ENCODE assay signal across 1 cellular context in the genomic region with DNA sequence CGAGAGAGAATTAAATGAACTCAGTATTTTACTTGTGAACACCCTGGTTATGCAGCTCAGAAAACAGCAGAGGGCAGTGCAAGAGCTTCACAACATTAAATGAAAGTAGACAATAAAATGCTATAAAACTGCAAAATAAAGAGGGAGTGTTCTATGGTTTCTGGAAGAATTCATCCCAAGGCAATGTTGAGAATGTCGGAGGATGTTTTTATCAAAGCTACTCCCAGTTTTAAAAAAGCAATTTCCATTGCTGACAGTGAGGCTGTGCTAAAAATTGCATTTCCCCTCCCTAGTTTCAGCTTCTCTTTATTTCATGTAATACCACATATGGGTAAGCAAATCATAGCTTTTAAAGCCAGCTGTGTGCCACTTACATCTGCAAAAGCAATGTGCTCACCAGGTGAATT.
TF ChIP-seq lines count a peak whose summit lies in the region.

No MANE protein-coding gene starts in this region.

TF ChIP-seq in WTC11, 78 proteins besides CTCF, POLR2A, EP300 and RAD21 (continued from another document):
- TF ChIP-seq, protein P1, sequence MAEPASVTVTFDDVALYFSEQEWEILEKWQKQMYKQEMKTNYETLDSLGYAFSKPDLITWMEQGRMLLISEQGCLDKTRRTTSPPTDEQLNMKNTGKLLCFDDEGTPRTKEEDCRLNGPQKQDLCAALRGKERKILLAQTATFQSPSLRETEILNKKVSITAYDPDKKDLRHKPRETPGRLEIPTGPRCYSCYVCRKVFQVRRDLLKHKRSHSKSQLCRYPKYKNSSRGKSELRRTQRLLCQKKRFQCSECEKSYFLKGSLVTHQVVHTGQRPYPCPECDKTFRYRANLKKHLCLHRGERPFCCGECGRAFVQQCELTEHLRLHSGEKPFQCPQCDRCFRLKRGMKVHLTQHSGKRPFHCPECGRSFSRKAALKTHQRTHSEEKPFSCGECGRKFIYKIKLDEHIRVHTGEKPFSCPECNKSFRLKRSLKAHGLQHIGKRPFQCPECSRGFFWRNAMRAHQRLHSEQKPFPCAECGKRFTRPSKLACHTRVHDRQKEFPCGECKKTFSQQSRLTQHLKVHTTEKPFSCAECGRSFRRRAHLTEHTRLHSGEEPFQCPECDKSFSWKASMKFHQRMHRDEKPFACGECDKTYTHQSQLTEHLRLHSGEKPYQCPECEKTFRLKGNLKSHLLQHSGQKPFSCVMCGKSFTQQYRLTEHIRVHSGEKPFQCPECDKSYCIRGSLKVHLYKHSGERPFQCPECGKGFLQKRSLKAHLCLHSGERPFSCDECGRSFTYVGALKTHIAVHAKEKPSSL (CRISPR knock-in tag; conservative IDR thresholded peaks at IDR 0.05), result no peak
- TF ChIP-seq PRRX2 (CRISPR knock-in tag; IDR thresholded peaks at IDR 0.05), result no peak
